Comparison of ENCODE assay signal across 32 cellular contexts in the genomic region with DNA sequence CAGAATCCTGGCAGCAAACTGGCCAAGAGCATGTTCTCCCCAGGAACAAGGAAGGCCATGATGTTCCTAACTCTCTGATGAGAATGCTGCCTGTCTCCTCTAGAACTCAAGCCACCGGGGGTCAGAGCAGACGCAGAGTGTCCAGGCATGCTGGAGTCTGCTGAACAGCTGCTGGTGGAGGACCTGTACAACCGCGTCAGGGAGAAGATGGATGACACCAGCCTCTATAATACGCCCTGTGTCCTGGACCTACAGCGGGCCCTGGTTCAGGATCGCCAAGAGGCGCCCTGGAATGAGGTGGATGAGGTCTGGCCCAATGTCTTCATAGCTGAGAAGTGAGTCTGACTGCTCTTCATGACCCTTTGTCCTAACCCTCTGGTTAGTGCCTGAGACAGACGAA. TPM values are rescaled to one million over a fixed set of nuclear protein-coding genes. Genes with fewer than 3 reads are reported as not detected.
"Had no signal": no experiment of that assay in that cellular context is flagged by ENCODE, and none has a peak within 500 bp of the region (broad histone marks: within the 10 kb centered on the region; RNA-seq: fewer than 3 reads in every experiment).

No MANE protein-coding gene starts in this region.

- DNase-seq: activated CD4-positive, alpha-beta memory T cell treated with anti-CD3 and anti-CD28 coated beads for 36 hours; activated CD4-positive, alpha-beta T cell treated with anti-CD3 and anti-CD28 coated beads for 36 hours; activated CD4-positive, alpha-beta T cell treated with anti-CD3 and anti-CD28 coated beads, Interleukin-2, amount 10 ng/mL, durations not matched to agents 24 days and 14 days; activated CD4-positive, CD25-positive, alpha-beta regulatory T cell; activated CD4-positive, CD25-positive, alpha-beta regulatory T cell treated with anti-CD3 and anti-CD28 coated beads, Interleukin-2, amount 50 U/mL, for 72 hours; activated CD8-positive, alpha-beta memory T cell treated with anti-CD3 and anti-CD28 coated beads, Interleukin-2, amount 10 ng/mL, durations not matched to agents 7 days and 5 days; activated CD8-positive, alpha-beta memory T cell treated with anti-CD3 and anti-CD28 coated beads, Interleukin-2, amount 50 U/mL, for 4 hours; activated CD8-positive, alpha-beta T cell treated with anti-CD3 and anti-CD28 coated beads, Interleukin-2, amount 10 ng/mL, durations not matched to agents 7 days and 5 days; activated effector memory CD4-positive, alpha-beta T cell treated with anti-CD3 and anti-CD28 coated beads, Interleukin-2, amount 50 U/mL, for 16 hours; activated naive CD4-positive, alpha-beta T cell treated with anti-CD3 and anti-CD28 coated beads for 36 hours; activated naive CD8-positive, alpha-beta T cell treated with anti-CD3 and anti-CD28 coated beads for 36 hours; activated naive CD8-positive, alpha-beta T cell treated with anti-CD3 and anti-CD28 coated beads, Interleukin-2, amount 50 U/mL, for 24 hours; activated T-cell treated with anti-CD3 and anti-CD28 coated beads, Interleukin-2, amount 50 U/mL, for 1 hour; activated T-cell treated with anti-CD3 and anti-CD28 coated beads, Interleukin-2, amount 50 U/mL, for 48 hours; adrenal gland; amygdala; dorsolateral prefrontal cortex; effector memory CD4-positive, alpha-beta T cell; erythroblast; foreskin keratinocyte; T-helper 2 cell had no signal

- H3K27me3 ChIP-seq: ascending aorta, cardiac muscle cell, dorsolateral prefrontal cortex had no signal

- H3K36me3 ChIP-seq: adrenal gland, breast epithelium, gastroesophageal sphincter had no signal

- H3K4me1 ChIP-seq: ascending aorta, breast epithelium, foreskin keratinocyte had no signal

- H3K9me3 ChIP-seq: adrenal gland, ascending aorta, breast epithelium, esophagus muscularis mucosa, gastroesophageal sphincter had no signal

- H3K27ac ChIP-seq: adrenal gland, ascending aorta, breast epithelium, coronary artery, dorsolateral prefrontal cortex, esophagus muscularis mucosa, foreskin keratinocyte, gastroesophageal sphincter had no signal

- H3K4me3 ChIP-seq: adrenal gland, ascending aorta, breast epithelium, cardiac muscle cell, coronary artery, dorsolateral prefrontal cortex, esophagus muscularis mucosa, gastroesophageal sphincter had no signal

- ATAC-seq: activated CD4-positive, alpha-beta T cell treated with anti-CD3 and anti-CD28 coated beads for 36 hours; activated CD8-positive, alpha-beta memory T cell treated with anti-CD3 and anti-CD28 coated beads, Interleukin-2, amount 10 ng/mL, durations not matched to agents 7 days and 5 days; activated CD8-positive, alpha-beta T cell treated with anti-CD3 and anti-CD28 coated beads, Interleukin-2, amount 10 ng/mL, durations not matched to agents 7 days and 5 days; activated naive CD8-positive, alpha-beta T cell treated with anti-CD3 and anti-CD28 coated beads, Interleukin-2, amount 50 U/mL, for 24 hours; foreskin keratinocyte; gastroesophageal sphincter had no signal

RNA-seq across cellular contexts. Expression of a gene that starts 23.4 kb away (rescaled TPM):
- total RNA-seq: activated CD4-positive, alpha-beta memory T cell treated with anti-CD3 and anti-CD28 coated beads for 36 hours; activated CD4-positive, alpha-beta T cell treated with anti-CD3 and anti-CD28 coated beads for 36 hours; activated CD4-positive, alpha-beta T cell treated with anti-CD3 and anti-CD28 coated beads, Interleukin-2, amount 10 ng/mL, durations not matched to agents 24 days and 14 days; activated CD8-positive, alpha-beta memory T cell treated with anti-CD3 and anti-CD28 coated beads for 36 hours; activated CD8-positive, alpha-beta memory T cell treated with anti-CD3 and anti-CD28 coated beads, Interleukin-2, amount 10 ng/mL, durations not matched to agents 7 days and 5 days; activated CD8-positive, alpha-beta T cell treated with anti-CD3 and anti-CD28 coated beads, Interleukin-2, amount 10 ng/mL, durations not matched to agents 7 days and 5 days; activated naive CD4-positive, alpha-beta T cell treated with anti-CD3 and anti-CD28 coated beads for 36 hours; activated naive CD8-positive, alpha-beta T cell treated with anti-CD3 and anti-CD28 coated beads for 36 hours; activated T-helper 1 cell treated with anti-CD3 and anti-CD28 coated beads, Interleukin-12 subunit alpha, Interleukin-12 subunit beta, Interleukin-2, Interleukin-4 antibody, amounts not matched to agents 30 ng/mL and 10 ng/mL and 1 ng/mL, durations not matched to agents 14 hours and 24 hours and 36 hours; activated T-helper 2 cell treated with anti-CD3 and anti-CD28 coated beads, Interferon-gamma antibody, Interleukin-2, Interleukin-4, amounts not matched to agents 10 μg/mL and 5 μg/mL and 100 μg/mL, durations not matched to agents 14 hours and 24 hours and 36 hours; foreskin keratinocyte; glomerular endothelial cell; T-helper 1 cell treated with Interleukin-12 subunit alpha and Interleukin-12 subunit beta and Interleukin-4 antibody, amounts not matched to agents 30 ng/mL and 1 ng/mL, for 36 hours had no signal
- polyA plus RNA-seq: foreskin keratinocyte had no signal

RNA-seq across cellular contexts. Expression of a gene that starts 27.0 kb away (rescaled TPM):
- total RNA-seq: activated CD4-positive, alpha-beta T cell treated with anti-CD3 and anti-CD28 coated beads, Interleukin-2, amount 10 ng/mL, durations not matched to agents 24 days and 14 days; activated naive CD8-positive, alpha-beta T cell treated with anti-CD3 and anti-CD28 coated beads for 36 hours; ascending aorta; foreskin keratinocyte; glomerular endothelial cell had no signal
- polyA plus RNA-seq: foreskin keratinocyte had no signal
